Comparison of ENCODE assay signal across 1 cellular context in the genomic region with DNA sequence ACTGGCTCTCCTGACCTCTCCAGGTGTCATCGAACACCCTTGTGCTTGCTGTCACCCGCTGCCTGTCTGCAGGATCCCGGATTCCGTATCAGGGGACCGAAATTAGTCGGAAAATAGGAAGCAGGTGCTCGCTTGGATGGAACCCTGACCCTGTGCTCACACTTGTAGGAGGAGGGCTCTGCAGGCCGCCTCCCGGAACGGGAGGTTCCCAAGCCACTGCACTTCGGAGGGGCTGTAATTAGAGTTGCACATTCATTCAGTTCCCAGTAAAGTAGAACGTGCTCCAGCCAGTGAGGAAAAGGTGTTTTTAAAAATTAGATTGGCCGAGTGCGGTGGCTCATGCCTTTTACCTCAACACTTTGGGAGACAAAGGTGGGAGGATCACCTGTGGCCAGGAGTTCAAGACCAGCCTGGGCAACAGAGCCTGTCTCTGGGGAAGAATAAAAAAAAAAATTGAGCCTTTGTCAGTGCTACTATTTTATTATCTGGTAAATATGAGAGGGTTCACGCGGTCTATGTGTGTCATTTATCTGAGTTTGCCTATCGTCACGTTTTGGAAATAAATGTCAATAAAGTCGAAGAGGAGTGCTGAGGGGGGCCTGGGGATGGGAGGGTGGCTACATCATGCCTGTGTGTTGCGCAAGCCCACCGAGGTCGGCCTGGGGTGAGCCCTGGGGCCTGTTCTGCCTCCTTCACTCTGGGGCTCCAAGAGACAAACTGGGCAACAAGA.
TF ChIP-seq lines count a peak whose summit lies in the region.

No MANE protein-coding gene starts in this region.

TF ChIP-seq in HepG2, 621 proteins besides CTCF, POLR2A, EP300 and RAD21 (continued from another document and continues in another):
- TF ChIP-seq, protein P1, sequence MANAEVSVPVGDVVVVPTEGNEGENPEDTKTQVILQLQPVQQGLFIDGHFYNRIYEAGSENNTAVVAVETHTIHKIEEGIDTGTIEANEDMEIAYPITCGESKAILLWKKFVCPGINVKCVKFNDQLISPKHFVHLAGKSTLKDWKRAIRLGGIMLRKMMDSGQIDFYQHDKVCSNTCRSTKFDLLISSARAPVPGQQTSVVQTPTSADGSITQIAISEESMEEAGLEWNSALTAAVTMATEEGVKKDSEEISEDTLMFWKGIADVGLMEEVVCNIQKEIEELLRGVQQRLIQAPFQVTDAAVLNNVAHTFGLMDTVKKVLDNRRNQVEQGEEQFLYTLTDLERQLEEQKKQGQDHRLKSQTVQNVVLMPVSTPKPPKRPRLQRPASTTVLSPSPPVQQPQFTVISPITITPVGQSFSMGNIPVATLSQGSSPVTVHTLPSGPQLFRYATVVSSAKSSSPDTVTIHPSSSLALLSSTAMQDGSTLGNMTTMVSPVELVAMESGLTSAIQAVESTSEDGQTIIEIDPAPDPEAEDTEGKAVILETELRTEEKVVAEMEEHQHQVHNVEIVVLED (CRISPR knock-in tag; IDR thresholded peaks at IDR 0.05; ENCODE audit: borderline replicate concordance), result peak; percentile 95
- peak; percentile 77 for TF ChIP-seq SP5 (CRISPR knock-in tag; IDR thresholded peaks at IDR 0.05; ENCODE audit: borderline replicate concordance, low read depth)
- TF ChIP-seq ZNF598 (CRISPR knock-in tag; IDR thresholded peaks at IDR 0.05; ENCODE audit: borderline replicate concordance), result peak; percentile 78; the same call in 1 of the 2 replicates
- no peak for TF ChIP-seq JDP2 (CRISPR knock-in tag; IDR thresholded peaks at IDR 0.05; ENCODE audit: borderline replicate concordance)
- no peak for TF ChIP-seq USF2 (IDR thresholded peaks at IDR 0.05; ENCODE audit: low read depth, low read length)
- TF ChIP-seq USF2 (CRISPR knock-in tag; IDR thresholded peaks at IDR 0.05; ENCODE audit: borderline replicate concordance), result no peak; the same call in 1 of the 2 replicates
- peak; percentile 99 for TF ChIP-seq DMAP1 (CRISPR knock-in tag; IDR thresholded peaks at IDR 0.05)
- peak; percentile 84 for TF ChIP-seq ZMYM2 (CRISPR knock-in tag; IDR thresholded peaks at IDR 0.05)
- peak; percentile 99 for TF ChIP-seq ZNF331 (CRISPR knock-in tag; IDR thresholded peaks at IDR 0.05)
- peak; percentile 87 for TF ChIP-seq ZFP90 (CRISPR knock-in tag; IDR thresholded peaks at IDR 0.05; ENCODE audit: borderline replicate concordance)
- TF ChIP-seq SAFB2 (CRISPR knock-in tag; IDR thresholded peaks at IDR 0.05; ENCODE audit: borderline replicate concordance, low read depth), result peak; percentile 46; the same call in 1 of the 2 replicates
- TF ChIP-seq ATF4 (CRISPR knock-in tag; IDR thresholded peaks at IDR 0.05), result 0 out of 4 replicates have a peak, but pooled peaks of 1 of the 2 experiments have one; percentile 70
- no peak for TF ChIP-seq ZNF333 (CRISPR knock-in tag; IDR thresholded peaks at IDR 0.05; ENCODE audit: borderline replicate concordance)
- TF ChIP-seq ZNF354B (CRISPR knock-in tag; IDR thresholded peaks at IDR 0.05), result peak; percentile 95; the same call in 1 of the 2 replicates
- TF ChIP-seq SIN3A (IDR thresholded peaks at IDR 0.05; ENCODE audit: borderline replicate concordance, low read depth, low read length), result peak; percentile 98
- TF ChIP-seq SMAD3 (CRISPR knock-in tag; IDR thresholded peaks at IDR 0.05), result peak; percentile 93; the same call in 1 of the 2 replicates
- peak; percentile 97 for TF ChIP-seq ASH2L (IDR thresholded peaks at IDR 0.05; ENCODE audit: insufficient read length, low read depth, low read length)
- peak; percentile 87 for TF ChIP-seq ZBTB26 (CRISPR knock-in tag; IDR thresholded peaks at IDR 0.05; ENCODE audit: borderline replicate concordance)
- TF ChIP-seq ZNF142 (CRISPR knock-in tag; IDR thresholded peaks at IDR 0.05), result peak; percentile 86
- peak; percentile 89 for TF ChIP-seq PITX1 (CRISPR knock-in tag; IDR thresholded peaks at IDR 0.05)
- no peak; the same call in 1 of the 2 replicates for TF ChIP-seq ZNF549 (CRISPR knock-in tag; IDR thresholded peaks at IDR 0.05)
- TF ChIP-seq SRSF9 (IDR thresholded peaks at IDR 0.05; ENCODE audit: borderline replicate concordance, insufficient read depth, low read depth, low read length, poor library complexity, severe bottlenecking), result no peak
- TF ChIP-seq ETV5 (CRISPR knock-in tag; IDR thresholded peaks at IDR 0.05; ENCODE audit: borderline replicate concordance), result peak; percentile 79
- peak; percentile 38; the same call in 1 of the 2 replicates for TF ChIP-seq ATF7-NPFF (CRISPR knock-in tag; IDR thresholded peaks at IDR 0.05; ENCODE audit: low read depth)
- peak; percentile 64 for TF ChIP-seq ZNF770 (CRISPR knock-in tag; IDR thresholded peaks at IDR 0.05)
- no peak for TF ChIP-seq RARG (CRISPR knock-in tag; IDR thresholded peaks at IDR 0.05; ENCODE audit: low read depth)
- TF ChIP-seq EZH2 (conservative IDR thresholded peaks at IDR 0.05; ENCODE audit: low read depth, low read length), result no peak
- peak; percentile 96 for TF ChIP-seq NR2C2 (CRISPR knock-in tag; IDR thresholded peaks at IDR 0.05; ENCODE audit: borderline replicate concordance)
- peak; percentile 98 for TF ChIP-seq GATAD1 (CRISPR knock-in tag; IDR thresholded peaks at IDR 0.05)
- TF ChIP-seq ZNF562 (CRISPR knock-in tag; IDR thresholded peaks at IDR 0.05; ENCODE audit: borderline replicate concordance), result no peak
- TF ChIP-seq HNRNPLL (IDR thresholded peaks at IDR 0.05; ENCODE audit: low read depth, low read length, poor library complexity, severe bottlenecking), result no peak
- peak; percentile 24; the same call in 1 of the 2 replicates for TF ChIP-seq ZNF737 (CRISPR knock-in tag; IDR thresholded peaks at IDR 0.05; ENCODE audit: borderline replicate concordance)
- TF ChIP-seq RARA (CRISPR knock-in tag; IDR thresholded peaks at IDR 0.05), result peak; percentile 86
- TF ChIP-seq RNF219 (CRISPR knock-in tag; IDR thresholded peaks at IDR 0.05), result no peak; the same call in 1 of the 2 replicates
- peak; percentile 45; the same call in 1 of the 2 replicates for TF ChIP-seq NFYB (CRISPR knock-in tag; IDR thresholded peaks at IDR 0.05)
- TF ChIP-seq, protein P2, sequence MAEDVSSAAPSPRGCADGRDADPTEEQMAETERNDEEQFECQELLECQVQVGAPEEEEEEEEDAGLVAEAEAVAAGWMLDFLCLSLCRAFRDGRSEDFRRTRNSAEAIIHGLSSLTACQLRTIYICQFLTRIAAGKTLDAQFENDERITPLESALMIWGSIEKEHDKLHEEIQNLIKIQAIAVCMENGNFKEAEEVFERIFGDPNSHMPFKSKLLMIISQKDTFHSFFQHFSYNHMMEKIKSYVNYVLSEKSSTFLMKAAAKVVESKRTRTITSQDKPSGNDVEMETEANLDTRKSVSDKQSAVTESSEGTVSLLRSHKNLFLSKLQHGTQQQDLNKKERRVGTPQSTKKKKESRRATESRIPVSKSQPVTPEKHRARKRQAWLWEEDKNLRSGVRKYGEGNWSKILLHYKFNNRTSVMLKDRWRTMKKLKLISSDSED (CRISPR knock-in tag; IDR thresholded peaks at IDR 0.05), result no peak
- peak; percentile 91 for TF ChIP-seq DBP (CRISPR knock-in tag; IDR thresholded peaks at IDR 0.05; ENCODE audit: not compliant biosample characterization)
